1 cellular context compared by ENCODE assay signal in the genomic region with DNA sequence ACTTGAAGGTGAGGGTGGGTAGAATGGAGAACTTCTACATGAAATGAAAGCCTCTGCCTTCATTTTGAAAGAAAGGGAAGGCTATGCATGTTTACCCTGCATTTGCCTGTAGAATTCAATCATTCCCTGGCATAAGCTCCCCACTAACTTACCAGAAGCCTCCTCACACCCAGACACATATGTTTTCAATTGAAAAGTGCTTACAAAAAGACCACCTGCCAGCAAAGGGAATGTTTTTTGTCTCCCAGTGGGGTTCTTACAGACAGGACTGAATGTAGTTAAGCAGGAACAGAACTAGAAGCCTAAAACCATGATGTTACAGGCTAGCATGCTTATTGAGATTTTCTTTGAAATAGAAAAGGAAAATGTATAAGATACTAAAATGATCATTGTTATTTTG.
TF ChIP-seq lines count a peak whose summit lies in the region.

No MANE protein-coding gene starts in this region.

TF ChIP-seq in GM23338, 12 proteins besides CTCF, POLR2A, EP300 and RAD21 (continued from another document):
- TF ChIP-seq, protein P1, sequence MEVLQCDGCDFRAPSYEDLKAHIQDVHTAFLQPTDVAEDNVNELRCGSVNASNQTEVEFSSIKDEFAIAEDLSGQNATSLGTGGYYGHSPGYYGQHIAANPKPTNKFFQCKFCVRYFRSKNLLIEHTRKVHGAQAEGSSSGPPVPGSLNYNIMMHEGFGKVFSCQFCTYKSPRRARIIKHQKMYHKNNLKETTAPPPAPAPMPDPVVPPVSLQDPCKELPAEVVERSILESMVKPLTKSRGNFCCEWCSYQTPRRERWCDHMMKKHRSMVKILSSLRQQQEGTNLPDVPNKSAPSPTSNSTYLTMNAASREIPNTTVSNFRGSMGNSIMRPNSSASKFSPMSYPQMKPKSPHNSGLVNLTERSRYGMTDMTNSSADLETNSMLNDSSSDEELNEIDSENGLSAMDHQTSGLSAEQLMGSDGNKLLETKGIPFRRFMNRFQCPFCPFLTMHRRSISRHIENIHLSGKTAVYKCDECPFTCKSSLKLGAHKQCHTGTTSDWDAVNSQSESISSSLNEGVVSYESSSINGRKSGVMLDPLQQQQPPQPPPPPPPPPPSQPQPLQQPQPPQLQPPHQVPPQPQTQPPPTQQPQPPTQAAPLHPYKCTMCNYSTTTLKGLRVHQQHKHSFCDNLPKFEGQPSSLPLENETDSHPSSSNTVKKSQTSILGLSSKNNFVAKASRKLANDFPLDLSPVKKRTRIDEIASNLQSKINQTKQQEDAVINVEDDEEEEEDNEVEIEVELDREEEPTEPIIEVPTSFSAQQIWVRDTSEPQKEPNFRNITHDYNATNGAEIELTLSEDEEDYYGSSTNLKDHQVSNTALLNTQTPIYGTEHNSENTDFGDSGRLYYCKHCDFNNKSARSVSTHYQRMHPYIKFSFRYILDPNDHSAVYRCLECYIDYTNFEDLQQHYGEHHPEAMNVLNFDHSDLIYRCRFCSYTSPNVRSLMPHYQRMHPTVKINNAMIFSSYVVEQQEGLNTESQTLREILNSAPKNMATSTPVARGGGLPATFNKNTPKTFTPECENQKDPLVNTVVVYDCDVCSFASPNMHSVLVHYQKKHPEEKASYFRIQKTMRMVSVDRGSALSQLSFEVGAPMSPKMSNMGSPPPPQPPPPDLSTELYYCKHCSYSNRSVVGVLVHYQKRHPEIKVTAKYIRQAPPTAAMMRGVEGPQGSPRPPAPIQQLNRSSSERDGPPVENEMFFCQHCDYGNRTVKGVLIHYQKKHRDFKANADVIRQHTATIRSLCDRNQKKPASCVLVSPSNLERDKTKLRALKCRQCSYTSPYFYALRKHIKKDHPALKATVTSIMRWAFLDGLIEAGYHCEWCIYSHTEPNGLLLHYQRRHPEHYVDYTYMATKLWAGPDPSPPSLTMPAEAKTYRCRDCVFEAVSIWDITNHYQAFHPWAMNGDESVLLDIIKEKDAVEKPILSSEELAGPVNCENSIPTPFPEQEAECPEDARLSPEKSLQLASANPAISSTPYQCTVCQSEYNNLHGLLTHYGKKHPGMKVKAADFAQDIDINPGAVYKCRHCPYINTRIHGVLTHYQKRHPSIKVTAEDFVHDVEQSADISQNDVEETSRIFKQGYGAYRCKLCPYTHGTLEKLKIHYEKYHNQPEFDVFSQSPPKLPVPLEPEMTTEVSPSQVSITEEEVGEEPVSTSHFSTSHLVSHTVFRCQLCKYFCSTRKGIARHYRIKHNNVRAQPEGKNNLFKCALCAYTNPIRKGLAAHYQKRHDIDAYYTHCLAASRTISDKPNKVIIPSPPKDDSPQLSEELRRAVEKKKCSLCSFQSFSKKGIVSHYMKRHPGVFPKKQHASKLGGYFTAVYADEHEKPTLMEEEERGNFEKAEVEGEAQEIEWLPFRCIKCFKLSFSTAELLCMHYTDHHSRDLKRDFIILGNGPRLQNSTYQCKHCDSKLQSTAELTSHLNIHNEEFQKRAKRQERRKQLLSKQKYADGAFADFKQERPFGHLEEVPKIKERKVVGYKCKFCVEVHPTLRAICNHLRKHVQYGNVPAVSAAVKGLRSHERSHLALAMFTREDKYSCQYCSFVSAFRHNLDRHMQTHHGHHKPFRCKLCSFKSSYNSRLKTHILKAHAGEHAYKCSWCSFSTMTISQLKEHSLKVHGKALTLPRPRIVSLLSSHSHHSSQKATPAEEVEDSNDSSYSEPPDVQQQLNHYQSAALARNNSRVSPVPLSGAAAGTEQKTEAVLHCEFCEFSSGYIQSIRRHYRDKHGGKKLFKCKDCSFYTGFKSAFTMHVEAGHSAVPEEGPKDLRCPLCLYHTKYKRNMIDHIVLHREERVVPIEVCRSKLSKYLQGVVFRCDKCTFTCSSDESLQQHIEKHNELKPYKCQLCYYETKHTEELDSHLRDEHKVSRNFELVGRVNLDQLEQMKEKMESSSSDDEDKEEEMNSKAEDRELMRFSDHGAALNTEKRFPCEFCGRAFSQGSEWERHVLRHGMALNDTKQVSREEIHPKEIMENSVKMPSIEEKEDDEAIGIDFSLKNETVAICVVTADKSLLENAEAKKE (CRISPR knock-in tag; IDR thresholded peaks at IDR 0.05) = no peak
- TF ChIP-seq CREB1 (CRISPR knock-in tag; IDR thresholded peaks at IDR 0.05; ENCODE audit: low read depth) (no peak), NANOG (IDR thresholded peaks at IDR 0.05; ENCODE audit: borderline replicate concordance) (no peak), JUNB (IDR thresholded peaks at IDR 0.05; ENCODE audit: unreplicated experiment) (no peak), EZH2 (IDR thresholded peaks at IDR 0.05; ENCODE audit: low read depth, unreplicated experiment) (no peak), ZNF331 (CRISPR knock-in tag; IDR thresholded peaks at IDR 0.05; ENCODE audit: low read depth) (no peak)
- TF ChIP-seq, protein P2, sequence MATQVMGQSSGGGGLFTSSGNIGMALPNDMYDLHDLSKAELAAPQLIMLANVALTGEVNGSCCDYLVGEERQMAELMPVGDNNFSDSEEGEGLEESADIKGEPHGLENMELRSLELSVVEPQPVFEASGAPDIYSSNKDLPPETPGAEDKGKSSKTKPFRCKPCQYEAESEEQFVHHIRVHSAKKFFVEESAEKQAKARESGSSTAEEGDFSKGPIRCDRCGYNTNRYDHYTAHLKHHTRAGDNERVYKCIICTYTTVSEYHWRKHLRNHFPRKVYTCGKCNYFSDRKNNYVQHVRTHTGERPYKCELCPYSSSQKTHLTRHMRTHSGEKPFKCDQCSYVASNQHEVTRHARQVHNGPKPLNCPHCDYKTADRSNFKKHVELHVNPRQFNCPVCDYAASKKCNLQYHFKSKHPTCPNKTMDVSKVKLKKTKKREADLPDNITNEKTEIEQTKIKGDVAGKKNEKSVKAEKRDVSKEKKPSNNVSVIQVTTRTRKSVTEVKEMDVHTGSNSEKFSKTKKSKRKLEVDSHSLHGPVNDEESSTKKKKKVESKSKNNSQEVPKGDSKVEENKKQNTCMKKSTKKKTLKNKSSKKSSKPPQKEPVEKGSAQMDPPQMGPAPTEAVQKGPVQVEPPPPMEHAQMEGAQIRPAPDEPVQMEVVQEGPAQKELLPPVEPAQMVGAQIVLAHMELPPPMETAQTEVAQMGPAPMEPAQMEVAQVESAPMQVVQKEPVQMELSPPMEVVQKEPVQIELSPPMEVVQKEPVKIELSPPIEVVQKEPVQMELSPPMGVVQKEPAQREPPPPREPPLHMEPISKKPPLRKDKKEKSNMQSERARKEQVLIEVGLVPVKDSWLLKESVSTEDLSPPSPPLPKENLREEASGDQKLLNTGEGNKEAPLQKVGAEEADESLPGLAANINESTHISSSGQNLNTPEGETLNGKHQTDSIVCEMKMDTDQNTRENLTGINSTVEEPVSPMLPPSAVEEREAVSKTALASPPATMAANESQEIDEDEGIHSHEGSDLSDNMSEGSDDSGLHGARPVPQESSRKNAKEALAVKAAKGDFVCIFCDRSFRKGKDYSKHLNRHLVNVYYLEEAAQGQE (IDR thresholded peaks at IDR 0.05; ENCODE audit: unreplicated experiment) = no peak
- TF ChIP-seq, protein P3, sequence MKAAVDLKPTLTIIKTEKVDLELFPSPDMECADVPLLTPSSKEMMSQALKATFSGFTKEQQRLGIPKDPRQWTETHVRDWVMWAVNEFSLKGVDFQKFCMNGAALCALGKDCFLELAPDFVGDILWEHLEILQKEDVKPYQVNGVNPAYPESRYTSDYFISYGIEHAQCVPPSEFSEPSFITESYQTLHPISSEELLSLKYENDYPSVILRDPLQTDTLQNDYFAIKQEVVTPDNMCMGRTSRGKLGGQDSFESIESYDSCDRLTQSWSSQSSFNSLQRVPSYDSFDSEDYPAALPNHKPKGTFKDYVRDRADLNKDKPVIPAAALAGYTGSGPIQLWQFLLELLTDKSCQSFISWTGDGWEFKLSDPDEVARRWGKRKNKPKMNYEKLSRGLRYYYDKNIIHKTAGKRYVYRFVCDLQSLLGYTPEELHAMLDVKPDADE (IDR thresholded peaks at IDR 0.05) = no peak
